ENCODE assay signal across 8 cellular contexts in the genomic region with DNA sequence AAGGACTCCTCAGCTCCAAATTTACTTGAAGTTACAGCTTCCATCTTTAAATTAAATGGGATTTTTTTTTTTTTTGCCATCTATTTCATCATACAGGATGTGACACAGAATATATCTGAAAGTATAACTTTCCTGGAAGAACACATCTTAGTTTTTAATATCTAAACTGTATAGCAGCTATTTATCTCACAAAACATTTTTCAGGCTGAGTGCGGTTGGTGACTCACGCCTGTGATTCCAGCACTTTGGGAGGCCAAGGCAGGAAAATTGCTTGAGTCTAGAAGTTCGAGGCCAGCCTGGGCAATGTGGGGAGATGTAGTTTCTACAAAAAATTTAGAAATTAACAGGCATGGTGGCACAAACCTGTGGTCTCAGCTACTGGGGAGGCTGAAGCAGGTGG.
DNase-seq lines count a peak whose midpoint lies in the region; ATAC-seq and TF ChIP-seq lines count a peak whose summit lies in the region.
"Not testable (repeated sequence)": the region's sequence is repeated elsewhere in the genome, so short reads cannot be mapped to it uniquely, and the experiment has no call there.

No MANE protein-coding gene starts in this region.

- not testable (repeated sequence) for TF ChIP-seq EP300 in SK-N-SH (IDR thresholded peaks at IDR 0.05; ENCODE audit: borderline replicate concordance in 1 of 2, low read depth in 1 of 2, low read length in 1 of 2); stomach (IDR thresholded peaks at IDR 0.05)

- peaks cover 33% of the 10 kb centered on the region for H3K4me1 ChIP-seq in CD8-positive, alpha-beta T cell (ENCODE audit: insufficient read depth, low read length)
- H3K4me1 ChIP-seq in SK-N-SH (ENCODE audit: control insufficient read depth in 1 of 2, insufficient read depth in 2 of 2, low read depth in 1 of 2, low read length in 1 of 2); neural progenitor cell: not testable (repeated sequence)
- H3K4me1 ChIP-seq in heart left ventricle (peaks cover 0 to 34% (median 18%) of the 10 kb centered on the region in 12 donors), stomach (peaks cover 17 to 43% (median 32%) of the 10 kb centered on the region in 4 donors)

- peak overlapping the region; percentile 92 for H3K4me2 ChIP-seq in SK-N-SH
- not testable (repeated sequence) for H3K4me2 ChIP-seq in neural progenitor cell

- POLR2A ChIA-PET in CD8-positive, alpha-beta T cell (lab: Charles Lee); SK-N-SH (lab: Yijun Ruan, JAX): not testable (repeated sequence)

- H3K4me3 Mint-ChIP-seq in CD8-positive, alpha-beta T cell, result peak overlapping the region; percentile 86
- peak overlapping the region; percentile 77 for H3K4me3 Mint-ChIP-seq in activated T-helper 1 cell treated with anti-CD3 and anti-CD28 coated beads, Interleukin-12 subunit alpha, Interleukin-12 subunit beta, Interleukin-2, Interleukin-4 antibody, amounts not matched to agents 30 ng/mL and 10 ng/mL and 1 ng/mL, durations not matched to agents 14 hours and 24 hours and 36 hours
- peak overlapping the region; percentile 89 for H3K4me3 Mint-ChIP-seq in chondrocyte (ENCODE audit: unreplicated experiment)
- H3K4me3 Mint-ChIP-seq in neural progenitor cell, result peak overlapping the region; percentile 89

- not testable (repeated sequence) for H3K9ac ChIP-seq in SK-N-SH, neural progenitor cell

- not testable (repeated sequence) for H2AFZ ChIP-seq in SK-N-SH (ENCODE audit: low read depth); neural progenitor cell (replicated peaks)

- H3K9me3 Mint-ChIP-seq in CD8-positive, alpha-beta T cell, result peaks cover 11% of the 10 kb centered on the region
- H3K9me3 Mint-ChIP-seq in activated T-helper 1 cell treated with anti-CD3 and anti-CD28 coated beads, Interleukin-12 subunit alpha, Interleukin-12 subunit beta, Interleukin-2, Interleukin-4 antibody, amounts not matched to agents 30 ng/mL and 10 ng/mL and 1 ng/mL, durations not matched to agents 14 hours and 24 hours and 36 hours; chondrocyte (ENCODE audit: low read depth): not testable (repeated sequence)
- H3K9me3 Mint-ChIP-seq in neural progenitor cell, result peaks cover 10% of the 10 kb centered on the region

- H3K27me3 ChIP-seq in CD8-positive, alpha-beta T cell (ENCODE audit: insufficient read depth, low read length); SK-N-SH (ENCODE audit: insufficient read depth); heart left ventricle; neural progenitor cell; stomach: not testable (repeated sequence)

- H3K79me2 ChIP-seq in SK-N-SH (ENCODE audit: insufficient read depth), result peaks cover 12% of the 10 kb centered on the region; the same call in 1 of the 2 replicates
- not testable (repeated sequence) for H3K79me2 ChIP-seq in neural progenitor cell (ENCODE audit: low read depth)

- not testable (repeated sequence) for H3K27ac ChIP-seq in CD8-positive, alpha-beta T cell (ENCODE audit: low read depth, low read length); SK-N-SH (ENCODE audit: low read depth in 2 of 2, low read length in 1 of 2); heart left ventricle; neural progenitor cell; stomach

- H3K27ac Mint-ChIP-seq in CD8-positive, alpha-beta T cell; neural progenitor cell: not testable (repeated sequence)
- peak overlapping the region; percentile 78 for H3K27ac Mint-ChIP-seq in activated T-helper 1 cell treated with anti-CD3 and anti-CD28 coated beads, Interleukin-12 subunit alpha, Interleukin-12 subunit beta, Interleukin-2, Interleukin-4 antibody, amounts not matched to agents 30 ng/mL and 10 ng/mL and 1 ng/mL, durations not matched to agents 14 hours and 24 hours and 36 hours
- peak overlapping the region; percentile 90 for H3K27ac Mint-ChIP-seq in chondrocyte (ENCODE audit: unreplicated experiment)

- TF ChIP-seq RAD21 in SK-N-SH (IDR thresholded peaks at IDR 0.05; ENCODE audit: low read length), result not testable (repeated sequence)

- intact Hi-C loops in CD8-positive, alpha-beta T cell (cut with DNase I, micrococcal nuclease), result loop anchor here (2.0 to 5.0 kb wide), 3 partner anchors 39 to 263 kb away; no protein-coding TSS in a partner anchor
- intact Hi-C loops in activated T-helper 1 cell treated with anti-CD3 and anti-CD28 coated beads, Interleukin-12 subunit alpha, Interleukin-12 subunit beta, Interleukin-2, Interleukin-4 antibody, amounts not matched to agents 30 ng/mL and 10 ng/mL and 1 ng/mL, durations not matched to agents 14 hours and 24 hours and 36 hours (cut with micrococcal nuclease), result loop anchor here (2.0 to 10.0 kb wide), 5 partner anchors 37 to 1395 kb away; no protein-coding TSS in a partner anchor
- intact Hi-C loops in heart left ventricle (cut with DNase I); stomach (cut with DNase I; ENCODE audit: low total_unique reads): not testable (repeated sequence)

- not testable (repeated sequence) for H3F3A ChIP-seq in SK-N-SH (replicated peaks; ENCODE audit: insufficient read depth); neural progenitor cell (ENCODE audit: low read depth)

- CTCF ChIA-PET in CD8-positive, alpha-beta T cell (lab: Charles Lee), result interaction anchor here (1.5 kb wide), 1 partner anchor 39 kb away, joined by 3 read pairs; no protein-coding TSS in a partner anchor
- CTCF ChIA-PET in SK-N-SH (lab: Yijun Ruan, JAX), result interaction anchor here (3.9 kb wide), 1 partner anchor 38 kb away, joined by 16 read pairs; no protein-coding TSS in a partner anchor

- H3K9me2 ChIP-seq in SK-N-SH, result not testable (repeated sequence)

- ATAC-seq in CD8-positive, alpha-beta T cell; heart left ventricle: not testable (repeated sequence)

- H3K4me3 ChIP-seq in CD8-positive, alpha-beta T cell (ENCODE audit: low read depth, low read length); neural progenitor cell: not testable (repeated sequence)
- H3K4me3 ChIP-seq in SK-N-SH (ENCODE audit: low read depth in 2 of 2, low read length in 1 of 2) (peak overlapping the region in 1 of 2 experiments; percentile 85; a peak in 1 of 4 replicates), heart left ventricle (peak overlapping the region in 9 of 12 donors; percentile 60 to 88 (median 82)), stomach (peak overlapping the region; percentile 67 to 76 (median 72))

- 94% methylated on average over 3 of the region's 3 CpGs for WGBS in SK-N-SH (ENCODE audit: low lambda C conversion rate)
- 96 to 99% (median 98%) methylated on average over 3 of the region's 3 CpGs for WGBS in heart left ventricle, 4 donors
- WGBS in stomach, 5 donors, result 83 to 94% (median 90%) methylated on average over 3 of the region's 3 CpGs

- H3K27me3 Mint-ChIP-seq in CD8-positive, alpha-beta T cell (ENCODE audit: low read depth); chondrocyte (ENCODE audit: low read depth); neural progenitor cell (ENCODE audit: insufficient read depth, low read depth): not testable (repeated sequence)
- H3K27me3 Mint-ChIP-seq in activated T-helper 1 cell treated with anti-CD3 and anti-CD28 coated beads, Interleukin-12 subunit alpha, Interleukin-12 subunit beta, Interleukin-2, Interleukin-4 antibody, amounts not matched to agents 30 ng/mL and 10 ng/mL and 1 ng/mL, durations not matched to agents 14 hours and 24 hours and 36 hours (ENCODE audit: insufficient read depth), result peaks cover 26% of the 10 kb centered on the region

- H3K9me3 ChIP-seq in CD8-positive, alpha-beta T cell (ENCODE audit: low read length); SK-N-SH; neural progenitor cell (ENCODE audit: low read depth); stomach: not testable (repeated sequence)
- peaks cover 0 to 12% (median 0%) of the 10 kb centered on the region in 12 donors for H3K9me3 ChIP-seq in heart left ventricle

- not testable (repeated sequence) for H3K36me3 Mint-ChIP-seq in CD8-positive, alpha-beta T cell; chondrocyte (ENCODE audit: low read depth)
- H3K36me3 Mint-ChIP-seq in activated T-helper 1 cell treated with anti-CD3 and anti-CD28 coated beads, Interleukin-12 subunit alpha, Interleukin-12 subunit beta, Interleukin-2, Interleukin-4 antibody, amounts not matched to agents 30 ng/mL and 10 ng/mL and 1 ng/mL, durations not matched to agents 14 hours and 24 hours and 36 hours (ENCODE audit: low read depth), result peaks cover 14% of the 10 kb centered on the region
- H3K36me3 Mint-ChIP-seq in neural progenitor cell, result peaks cover 10% of the 10 kb centered on the region

- TF ChIP-seq CTCF in CD8-positive, alpha-beta T cell (IDR thresholded peaks at IDR 0.05); SK-N-SH (IDR thresholded peaks at IDR 0.05); chondrocyte (IDR thresholded peaks at IDR 0.05); heart left ventricle (IDR thresholded peaks at IDR 0.05); neural progenitor cell (IDR thresholded peaks at IDR 0.05); stomach (IDR thresholded peaks at IDR 0.05): not testable (repeated sequence)

- peaks cover 40% of the 10 kb centered on the region for H3K4me1 Mint-ChIP-seq in CD8-positive, alpha-beta T cell (ENCODE audit: low read depth)
- peaks cover 36% of the 10 kb centered on the region for H3K4me1 Mint-ChIP-seq in activated T-helper 1 cell treated with anti-CD3 and anti-CD28 coated beads, Interleukin-12 subunit alpha, Interleukin-12 subunit beta, Interleukin-2, Interleukin-4 antibody, amounts not matched to agents 30 ng/mL and 10 ng/mL and 1 ng/mL, durations not matched to agents 14 hours and 24 hours and 36 hours (ENCODE audit: low read depth)
- peaks cover 37% of the 10 kb centered on the region for H3K4me1 Mint-ChIP-seq in chondrocyte (ENCODE audit: low read depth)
- peaks cover 14% of the 10 kb centered on the region for H3K4me1 Mint-ChIP-seq in neural progenitor cell

- DNase-seq in CD8-positive, alpha-beta T cell; SK-N-SH; activated T-helper 1 cell treated with anti-CD3 and anti-CD28 coated beads, Interleukin-12 subunit alpha, Interleukin-12 subunit beta, Interleukin-2, Interleukin-4 antibody, amounts not matched to agents 30 ng/mL and 10 ng/mL and 1 ng/mL, durations not matched to agents 14 hours and 24 hours and 36 hours (ENCODE audit: low spot score); chondrocyte (ENCODE audit: low spot score); neural progenitor cell (ENCODE audit: low spot score); stomach: not testable (repeated sequence)
- DNase-seq in HS-5 (ENCODE audit: low read depth) (peak; percentile 65), heart left ventricle (peak in 1 of 5 donors; percentile 25)

- H3K36me3 ChIP-seq in CD8-positive, alpha-beta T cell (ENCODE audit: insufficient read depth, low read length); SK-N-SH (replicated peaks in 1 of 2; ENCODE audit: control insufficient read depth in 1 of 2, insufficient read depth in 2 of 2, low read length in 1 of 2); neural progenitor cell; stomach: not testable (repeated sequence)
- peaks cover 0 to 15% (median 4%) of the 10 kb centered on the region in 9 donors for H3K36me3 ChIP-seq in heart left ventricle

- peaks cover 12% of the 10 kb centered on the region for H4K20me1 ChIP-seq in SK-N-SH (ENCODE audit: insufficient read depth)
- H4K20me1 ChIP-seq in neural progenitor cell (ENCODE audit: low read depth), result not testable (repeated sequence)

- TF ChIP-seq POLR2A in heart left ventricle (IDR thresholded peaks at IDR 0.05); stomach (IDR thresholded peaks at IDR 0.05): not testable (repeated sequence)
